Comparison of ENCODE assay signal across 8 cellular contexts in the genomic region with DNA sequence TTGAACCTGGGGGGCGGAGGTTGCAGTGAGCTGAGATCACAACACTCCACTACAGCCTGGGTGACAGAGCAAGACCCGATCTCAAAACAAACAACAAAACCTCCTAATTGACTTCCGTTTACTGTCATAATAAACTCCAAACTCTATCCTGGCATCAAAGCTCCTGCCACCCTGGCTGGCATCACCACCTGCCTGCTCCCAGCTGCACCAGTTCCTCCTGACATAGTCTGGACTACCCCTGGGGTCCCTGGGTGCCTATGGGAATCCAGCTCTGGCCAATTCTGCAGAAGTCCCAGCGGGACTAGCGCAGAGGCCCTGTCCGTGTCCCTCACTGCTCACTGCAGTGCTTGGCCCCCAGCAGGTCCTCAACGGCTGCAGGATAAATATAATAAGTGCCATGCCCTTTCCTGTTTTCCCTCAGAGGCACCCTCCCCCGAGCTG. TPM values are rescaled to one million over a fixed set of nuclear protein-coding genes. Genes with fewer than 3 reads are reported as not detected.
DNase-seq lines count a peak whose midpoint lies in the region; ATAC-seq, FAIRE-seq and TF ChIP-seq lines count a peak whose summit lies in the region.

No MANE protein-coding gene starts in this region.

- no peaks in the 10 kb centered on the region for H3K9me2 ChIP-seq in OCI-LY1 (ENCODE audit: low read depth, low read length)

- H2AFZ ChIP-seq in OCI-LY1 (ENCODE audit: low read length) = no peak overlapping the region
- H2AFZ ChIP-seq in endothelial cell of umbilical vein (ENCODE audit: low read depth, low read length) = peak overlapping the region; percentile 29

- peak overlapping the region; percentile 98 for H3K4me2 ChIP-seq in OCI-LY1 (ENCODE audit: low read length)
- H3K4me2 ChIP-seq in endothelial cell of umbilical vein (ENCODE audit: insufficient read depth, low read length) = peak overlapping the region; percentile 72

- H3K4me3 ChIP-seq in GM12865 (ENCODE audit: low read depth, low read length) = peak overlapping the region; percentile 68
- peak overlapping the region; percentile 89 for H3K4me3 ChIP-seq in OCI-LY1 (ENCODE audit: low read depth, low read length, poor library complexity, severe bottlenecking)
- H3K4me3 ChIP-seq in endothelial cell of umbilical vein (replicated peaks in 1 of 3; ENCODE audit: insufficient read depth in 1 of 3, low read depth in 1 of 3, low read length in 3 of 3) = peak overlapping the region; percentile 45 to 82 (median 67)
- H3K4me3 ChIP-seq in prostate gland = peak overlapping the region; percentile 91

- intact Hi-C loops in endothelial cell of umbilical vein (cut with micrococcal nuclease) (loop anchor here (1.0 to 2.0 kb wide), 3 partner anchors 14 to 108 kb away; a partner anchor contains a TSS), prostate gland (cut with DNase I) (no loop called here)

- TF ChIP-seq CTCF in GM12865 (IDR thresholded peaks at IDR 0.05; ENCODE audit: insufficient read depth, low read depth, low read length, missing control alignments) (no peak), OCI-LY1 (IDR thresholded peaks at IDR 0.05; ENCODE audit: low read length) (no peak), endothelial cell of umbilical vein (IDR thresholded peaks at IDR 0.05; ENCODE audit: extremely low read depth in 1 of 2, insufficient read depth in 1 of 2, low read depth in 1 of 2, low read length in 2 of 2) (no peak), prostate gland (IDR thresholded peaks at IDR 0.05) (no peak)

- no peak for ATAC-seq in GM21528 (IDR thresholded peaks at IDR 0.05; ENCODE audit: low FRiP score, unreplicated experiment)

- no peaks in the 10 kb centered on the region for H3K9me1 ChIP-seq in endothelial cell of umbilical vein (replicated peaks; ENCODE audit: control insufficient read depth, extremely low read depth, insufficient read depth, low read length)

- peaks cover 24% of the 10 kb centered on the region for H3K4me1 ChIP-seq in OCI-LY1 (ENCODE audit: insufficient read depth, low read length, severe bottlenecking)
- H3K4me1 ChIP-seq in endothelial cell of umbilical vein (ENCODE audit: control insufficient read depth, extremely low read depth, insufficient read depth, low read length) = peaks cover 35% of the 10 kb centered on the region
- H3K4me1 ChIP-seq in prostate gland (replicated peaks) = peaks cover 9% of the 10 kb centered on the region

- no peak for FAIRE-seq in endothelial cell of umbilical vein (lab: Jason Lieb, UNC)

- 15% methylated on average over 8 of the region's 8 CpGs for WGBS in prostate gland

- TF ChIP-seq POLR2A in endothelial cell of umbilical vein (IDR thresholded peaks at IDR 0.05; ENCODE audit: low read depth, low read length) = no peak
- no peak for TF ChIP-seq POLR2A in prostate gland (IDR thresholded peaks at IDR 0.05)

- H3K27ac ChIP-seq in OCI-LY1 (ENCODE audit: low read depth, low read length, poor library complexity, severe bottlenecking) (no peak overlapping the region), endothelial cell of umbilical vein (ENCODE audit: insufficient read depth, low read depth, low read length) (no peak overlapping the region), prostate gland (peak overlapping the region; percentile 66 to 73)

- no peaks in the 10 kb centered on the region for H3K27me3 ChIP-seq in OCI-LY1 (ENCODE audit: insufficient read depth, low read length)
- no peaks in the 10 kb centered on the region for H3K27me3 ChIP-seq in endothelial cell of umbilical vein (ENCODE audit: control insufficient read depth in 2 of 2, insufficient read depth in 2 of 2, low read length in 2 of 2)
- H3K27me3 ChIP-seq in prostate gland (replicated peaks; ENCODE audit: insufficient read depth) = no peaks in the 10 kb centered on the region

- no peaks in the 10 kb centered on the region for H4K20me1 ChIP-seq in OCI-LY1 (ENCODE audit: insufficient read depth, low read length)
- H4K20me1 ChIP-seq in endothelial cell of umbilical vein (replicated peaks; ENCODE audit: control insufficient read depth, extremely low read depth, insufficient read depth, low read length) = no peaks in the 10 kb centered on the region

- CTCF ChIA-PET in endothelial cell of umbilical vein (lab: Charles Lee) = interaction anchor here (0.6 to 3.7 kb wide), 8 partner anchors 11 to 204 kb away, joined by 3 to 28 read pairs (median 6); a partner anchor contains a TSS

- dilution Hi-C loops in endothelial cell of umbilical vein (cut with MboI; ENCODE audit: extremely low pct_ligation_motif_present, low sequenced_read_pairs) = loop anchor here (25.0 kb wide), 1 partner anchor 115 kb away; a partner anchor contains a TSS

- BruUV-seq in endothelial cell of umbilical vein (replicated peaks; lab: Mats Ljungman, UMichigan) = no TSS peak

- DNase-seq in GM12865 (ENCODE audit: low read depth) (no peak), endothelial cell of umbilical vein (ENCODE audit: low read depth, low spot score) (peak; percentile 69), prostate gland (ENCODE audit: low spot score) (no peak), NCI-H82 (lab: John Stamatoyannopoulos, UW) (no peak), NCI-H446 treated with DMSO at 0.1 percent for 48 hours (lab: John Stamatoyannopoulos, UW) (no peak)
- no peak for DNase-seq in activated CD4-positive, alpha-beta T cell treated with anti-CD3 and anti-CD28 coated beads for 4 hours

- H3K79me2 ChIP-seq in OCI-LY1 (ENCODE audit: insufficient read depth, low read length) (no peaks in the 10 kb centered on the region), endothelial cell of umbilical vein (ENCODE audit: control insufficient read depth, insufficient read depth, low read length) (peaks cover 10% of the 10 kb centered on the region)

- no peaks in the 10 kb centered on the region for H3F3A ChIP-seq in OCI-LY1 (ENCODE audit: insufficient read depth, low read length)

- H3K9ac ChIP-seq in OCI-LY1 (ENCODE audit: low read length) = peak overlapping the region; percentile 77
- no peak overlapping the region for H3K9ac ChIP-seq in endothelial cell of umbilical vein (replicated peaks; ENCODE audit: extremely low read depth, insufficient read depth, low read length)

- POLR2A ChIA-PET in endothelial cell of umbilical vein (lab: Charles Lee) = interaction anchor here (1.1 to 2.4 kb wide), 2 partner anchors 82 to 108 kb away, joined by 4 to 7 read pairs; a partner anchor contains a TSS

- H3K36me3 ChIP-seq in OCI-LY1 (ENCODE audit: insufficient read depth, low read length) (peaks cover 16% of the 10 kb centered on the region; the same call in 1 of the 2 replicates), endothelial cell of umbilical vein (ENCODE audit: control insufficient read depth in 2 of 2, extremely low read depth in 1 of 2, insufficient read depth in 2 of 2, low read length in 2 of 2) (peaks cover 0 to 6% of the 10 kb centered on the region in 2 experiments), prostate gland (no peaks in the 10 kb centered on the region)

- H3K9me3 ChIP-seq in OCI-LY1 (ENCODE audit: low read length) (no peaks in the 10 kb centered on the region), endothelial cell of umbilical vein (replicated peaks; ENCODE audit: control insufficient read depth, insufficient read depth, low read length) (no peaks in the 10 kb centered on the region), prostate gland (no peaks in the 10 kb centered on the region)

RNA-seq across cellular contexts. Expression of a gene that starts 0.7 kb away (rescaled TPM):
- 35.3 and 39.8 TPM in 2 replicates for total RNA-seq in endothelial cell of umbilical vein
- polyA plus RNA-seq in endothelial cell of umbilical vein = 65.8 and 77.9 TPM in 2 replicates
- polyA plus RNA-seq in endothelial cell of umbilical vein (2011; cell fraction: cytosol; rRNA removed) = 37.7 and 43.7 TPM in 2 replicates
- 25.9 and 27.0 TPM in 2 replicates for polyA plus RNA-seq in endothelial cell of umbilical vein (2011; cell fraction: nucleus; rRNA removed)
- polyA plus RNA-seq in endothelial cell of umbilical vein (2012) = 23.6 and 24.8 TPM in 2 replicates
- polyA minus RNA-seq in endothelial cell of umbilical vein = 12.8 and 14.7 TPM in 2 replicates
- 38.5 TPM for polyA minus RNA-seq in endothelial cell of umbilical vein (2011; cell fraction: cytosol; rRNA and poly(A)+ RNA removed)
- polyA minus RNA-seq in endothelial cell of umbilical vein (2011; cell fraction: nucleus; rRNA and poly(A)+ RNA removed) = 3.6 and 5.4 TPM in 2 replicates
- 10 to 100 TPM; 16.4 to 24.9 TPM for total RNA-seq in prostate gland

RNA-seq across cellular contexts. Expression of a gene that starts 0.9 kb away (rescaled TPM):
- total RNA-seq in endothelial cell of umbilical vein (144 TPM in 2 replicates), prostate gland (100 to 1,000 TPM in 1 of 2 donors, 10 to 100 TPM in 1; 86.3 to 168 TPM)
- 87.9 and 116 TPM in 2 replicates for polyA plus RNA-seq in endothelial cell of umbilical vein
- polyA plus RNA-seq in endothelial cell of umbilical vein (2011; cell fraction: cytosol; rRNA removed) = 57.9 and 64.6 TPM in 2 replicates
- 290 and 403 TPM in 2 replicates for polyA plus RNA-seq in endothelial cell of umbilical vein (2011; cell fraction: nucleus; rRNA removed)
- 86.6 and 96.4 TPM in 2 replicates for polyA plus RNA-seq in endothelial cell of umbilical vein (2012)
- polyA minus RNA-seq in endothelial cell of umbilical vein = 130 and 144 TPM in 2 replicates
- 50.8 TPM for polyA minus RNA-seq in endothelial cell of umbilical vein (2011; cell fraction: cytosol; rRNA and poly(A)+ RNA removed)
- 109 and 176 TPM in 2 replicates for polyA minus RNA-seq in endothelial cell of umbilical vein (2011; cell fraction: nucleus; rRNA and poly(A)+ RNA removed)

RNA-seq across cellular contexts. Expression of a gene that starts 20.2 kb away (rescaled TPM):
- total RNA-seq in endothelial cell of umbilical vein (71.2 and 77.7 TPM in 2 replicates), prostate gland (100 to 1,000 TPM; 118 to 170 TPM)
- polyA plus RNA-seq in endothelial cell of umbilical vein = 65.2 and 84.5 TPM in 2 replicates
- 58.9 and 90.9 TPM in 2 replicates for polyA plus RNA-seq in endothelial cell of umbilical vein (2011; cell fraction: cytosol; rRNA removed)
- polyA plus RNA-seq in endothelial cell of umbilical vein (2011; cell fraction: nucleus; rRNA removed) = 39.6 and 43.1 TPM in 2 replicates
- polyA plus RNA-seq in endothelial cell of umbilical vein (2012) = 52.8 and 76.0 TPM in 2 replicates
- polyA minus RNA-seq in endothelial cell of umbilical vein = 15.6 and 18.8 TPM in 2 replicates
- polyA minus RNA-seq in endothelial cell of umbilical vein (2011; cell fraction: cytosol; rRNA and poly(A)+ RNA removed) = 14.8 TPM
- polyA minus RNA-seq in endothelial cell of umbilical vein (2011; cell fraction: nucleus; rRNA and poly(A)+ RNA removed) = 5.5 and 15.8 TPM in 2 replicates

RNA-seq across cellular contexts. Expression of a gene that starts 27.3 kb away (rescaled TPM):
- total RNA-seq in endothelial cell of umbilical vein (3.3 and 3.9 TPM in 2 replicates), prostate gland (1 to 10 TPM; 1.8 to 3.6 TPM)
- 0.84 and 1.8 TPM in 2 replicates for polyA plus RNA-seq in endothelial cell of umbilical vein
- polyA plus RNA-seq in endothelial cell of umbilical vein (2011; cell fraction: cytosol; rRNA removed) = 0.52 and 1.2 TPM in 2 replicates
- polyA plus RNA-seq in endothelial cell of umbilical vein (2011; cell fraction: nucleus; rRNA removed) = 0.25 and 0.93 TPM in 2 replicates
- 1.4 and 6.4 TPM in 2 replicates for polyA plus RNA-seq in endothelial cell of umbilical vein (2012)
- polyA minus RNA-seq in endothelial cell of umbilical vein = not detected in 2 replicates
- 2.8 TPM for polyA minus RNA-seq in endothelial cell of umbilical vein (2011; cell fraction: cytosol; rRNA and poly(A)+ RNA removed)
- not detected in 2 replicates for polyA minus RNA-seq in endothelial cell of umbilical vein (2011; cell fraction: nucleus; rRNA and poly(A)+ RNA removed)

RNA-seq across cellular contexts. Expression of a gene that starts 37.3 kb away (rescaled TPM):
- total RNA-seq in endothelial cell of umbilical vein = 60.5 and 67.0 TPM in 2 replicates
- polyA plus RNA-seq in endothelial cell of umbilical vein = 43.3 TPM in 2 replicates
- 32.2 and 43.0 TPM in 2 replicates for polyA plus RNA-seq in endothelial cell of umbilical vein (2011; cell fraction: cytosol; rRNA removed)
- polyA plus RNA-seq in endothelial cell of umbilical vein (2011; cell fraction: nucleus; rRNA removed) = 96.3 and 100.0 TPM in 2 replicates
- 25.3 and 32.2 TPM in 2 replicates for polyA plus RNA-seq in endothelial cell of umbilical vein (2012)
- 14.8 and 20.7 TPM in 2 replicates for polyA minus RNA-seq in endothelial cell of umbilical vein
- 70.3 TPM for polyA minus RNA-seq in endothelial cell of umbilical vein (2011; cell fraction: cytosol; rRNA and poly(A)+ RNA removed)
- polyA minus RNA-seq in endothelial cell of umbilical vein (2011; cell fraction: nucleus; rRNA and poly(A)+ RNA removed) = 13.4 and 28.0 TPM in 2 replicates
- 10 to 100 TPM; 30.7 to 74.3 TPM for total RNA-seq in prostate gland

Comparison
In these comparisons a context has a peak if more than half of its experiments do, and no peak if none do; other contexts are left out.
1. H3K27ac ChIP-seq: peak in prostate gland (2 of 2); none in OCI-LY1 (single experiment) and endothelial cell of umbilical vein (single experiment).
2. Peak in every context shown above with its lines, with median percentiles within 50 percentile points of each other: H3K4me3 ChIP-seq.